Comparison of ENCODE assay signal across 22 cellular contexts in genomic region chr1:22736496-22737088, GRCh38. TPM values are rescaled to one million over a fixed set of nuclear protein-coding genes. Genes with fewer than 3 reads are reported as not detected.
"Had no signal": no experiment of that assay in that cellular context is flagged by ENCODE, and none has a peak within 500 bp of the region (broad histone marks: within the 10 kb centered on the region; RNA-seq: fewer than 3 reads in every experiment).

No MANE protein-coding gene starts in this region.

- FAIRE-seq: endothelial cell of umbilical vein had no signal

- H3K27me3 ChIP-seq: testis, upper lobe of left lung had no signal

- H3K4me1 ChIP-seq: upper lobe of left lung had no signal

- H3K36me3 ChIP-seq: spleen, upper lobe of left lung had no signal

- H3K9me3 Mint-ChIP-seq: activated B cell treated with CpG ODN at 0.5 μM for 24 hours; activated naive CD4-positive, alpha-beta T cell treated with anti-CD3 and anti-CD28 coated beads for 36 hours; nephron progenitor cell; T-helper 1 cell treated with Interleukin-12 subunit alpha and Interleukin-12 subunit beta and Interleukin-4 antibody, amounts not matched to agents 30 μg/mL and 1 μg/mL, for 36 hours had no signal

- H3K27ac Mint-ChIP-seq: activated B cell treated with CpG ODN at 0.5 μM for 24 hours; activated naive CD4-positive, alpha-beta T cell treated with anti-CD3 and anti-CD28 coated beads for 36 hours; nephron progenitor cell; T-helper 1 cell treated with Interleukin-12 subunit alpha and Interleukin-12 subunit beta and Interleukin-4 antibody, amounts not matched to agents 30 μg/mL and 1 μg/mL, for 36 hours had no signal

- H3K4me3 ChIP-seq: mucosa of descending colon, spleen, testis, upper lobe of left lung had no signal

- H3K4me3 Mint-ChIP-seq: activated B cell treated with CpG ODN at 0.5 μM for 24 hours; activated naive CD4-positive, alpha-beta T cell treated with anti-CD3 and anti-CD28 coated beads for 36 hours; T-helper 1 cell treated with Interleukin-12 subunit alpha and Interleukin-12 subunit beta and Interleukin-4 antibody, amounts not matched to agents 30 μg/mL and 1 μg/mL, for 36 hours had no signal

- H3K27ac ChIP-seq: spleen, testis had no signal

- ATAC-seq: esophagus mucosa, left cardiac atrium, mucosa of descending colon had no signal

- H3K4me1 Mint-ChIP-seq: activated B cell treated with CpG ODN at 0.5 μM for 24 hours had no signal

- H3K9me3 ChIP-seq: mucosa of descending colon, spleen, testis, upper lobe of left lung had no signal

- DNase-seq: activated B cell treated with CpG ODN at 0.5 μM for 24 hours; activated CD4-positive, alpha-beta T cell treated with anti-CD3 and anti-CD28 coated beads for 4 hours; activated CD4-positive, alpha-beta T cell treated with anti-CD3 and anti-CD28 coated beads, Interleukin-2, amount 50 U/mL, for 48 hours; activated naive CD4-positive, alpha-beta T cell treated with anti-CD3 and anti-CD28 coated beads for 36 hours; activated T-cell treated with anti-CD3 and anti-CD28 coated beads, Interleukin-2, amount 50 U/mL, for 48 hours; amygdala; effector CD8-positive, alpha-beta T cell; foreskin melanocyte; hippocampal formation; islet precursor cell; left cardiac atrium; mucosa of descending colon; nephron progenitor cell; spleen; stimulated activated CD4-positive, alpha-beta T cell treated with anti-CD3 and anti-CD28 coated beads, Interleukin-4, amount 100 ng/mL, for 1 hour; stimulated activated naive CD4-positive, alpha-beta T cell; T1000; testis; upper lobe of left lung had no signal

RNA-seq across cellular contexts. Expression of gene EPHB2, which starts 26.0 kb away (rescaled TPM):
- total RNA-seq: activated naive CD4-positive, alpha-beta T cell treated with anti-CD3 and anti-CD28 coated beads for 36 hours had no signal
